20 cellular contexts compared by ENCODE assay signal in genomic region chr10:130232361-130233360, GRCh38.
"Had no signal": no experiment of that assay in that cellular context is flagged by ENCODE, and none has a peak within 500 bp of the region (broad histone marks: within the 10 kb centered on the region; RNA-seq: fewer than 3 reads in every experiment).

No MANE protein-coding gene starts in this region.

- H3K27ac ChIP-seq: brain microvascular endothelial cell, esophagus squamous epithelium, heart right ventricle, pancreas, right lobe of liver, testis, upper lobe of left lung had no signal

- H3K27ac Mint-ChIP-seq: activated naive CD4-positive, alpha-beta T cell treated with anti-CD3 and anti-CD28 coated beads for 36 hours; dendritic cell treated with granulocyte-macrophage colony-stimulating factor and Interleukin-4, amounts not matched to agents 40 ng/mL and 50 ng/mL, for 4 days; immature natural killer cell; naive thymus-derived CD4-positive, alpha-beta T cell; stimulated activated effector memory CD8-positive, alpha-beta T cell treated with anti-CD3 and anti-CD28 coated beads, Interleukin-12 subunit alpha, Interleukin-12 subunit beta, amount 100 ng/mL, for 72 hours; T-helper 1 cell treated with Interleukin-12 subunit alpha and Interleukin-12 subunit beta and Interleukin-4 antibody, amounts not matched to agents 30 μg/mL and 1 μg/mL, for 36 hours had no signal

- H3K36me3 Mint-ChIP-seq: immature natural killer cell; stimulated activated effector memory CD8-positive, alpha-beta T cell treated with anti-CD3 and anti-CD28 coated beads, Interleukin-12 subunit alpha, Interleukin-12 subunit beta, amount 100 ng/mL, for 72 hours had no signal

- H3K4me3 Mint-ChIP-seq: activated naive CD4-positive, alpha-beta T cell treated with anti-CD3 and anti-CD28 coated beads for 36 hours; activated T-cell treated with anti-CD3 and anti-CD28 coated beads, Interleukin-2, amount 50 U/mL, for 4 hours; dendritic cell treated with granulocyte-macrophage colony-stimulating factor and Interleukin-4, amounts not matched to agents 40 ng/mL and 50 ng/mL, for 4 days; immature natural killer cell; naive thymus-derived CD4-positive, alpha-beta T cell; stimulated activated effector memory CD8-positive, alpha-beta T cell treated with anti-CD3 and anti-CD28 coated beads, Interleukin-12 subunit alpha, Interleukin-12 subunit beta, amount 100 ng/mL, for 72 hours; T-helper 1 cell treated with Interleukin-12 subunit alpha and Interleukin-12 subunit beta and Interleukin-4 antibody, amounts not matched to agents 30 μg/mL and 1 μg/mL, for 36 hours had no signal

- H3K4me2 ChIP-seq: smooth muscle cell had no signal

- H3K36me3 ChIP-seq: brain microvascular endothelial cell, esophagus squamous epithelium, heart right ventricle, pancreas, right lobe of liver, upper lobe of left lung had no signal

- H3K27me3 Mint-ChIP-seq: naive thymus-derived CD4-positive, alpha-beta T cell had no signal

- DNase-seq: activated CD4-positive, alpha-beta T cell treated with anti-CD3 and anti-CD28 coated beads, Interleukin-2, amount 50 U/mL, for 1 hour; activated naive CD4-positive, alpha-beta T cell treated with anti-CD3 and anti-CD28 coated beads for 36 hours; activated T-cell treated with anti-CD3 and anti-CD28 coated beads, Interleukin-2, amount 50 U/mL, for 4 hours; brain microvascular endothelial cell; effector memory CD4-positive, alpha-beta T cell; esophagus squamous epithelium; heart right ventricle; immature natural killer cell; mesenchymal stem cell; naive thymus-derived CD4-positive, alpha-beta T cell; pancreas; stimulated activated CD4-positive, alpha-beta T cell treated with anti-CD3 and anti-CD28 coated beads, Interleukin-4, amount 100 ng/mL, for 24 hours; testis had no signal

- H3K9me3 Mint-ChIP-seq: immature natural killer cell; T-helper 1 cell treated with Interleukin-12 subunit alpha and Interleukin-12 subunit beta and Interleukin-4 antibody, amounts not matched to agents 30 μg/mL and 1 μg/mL, for 36 hours had no signal

- H3K9me3 ChIP-seq: pancreas, right lobe of liver, testis had no signal

- H3K4me1 ChIP-seq: esophagus squamous epithelium, heart right ventricle, pancreas, right lobe of liver, testis, upper lobe of left lung had no signal

- H3K4me1 Mint-ChIP-seq: immature natural killer cell; naive thymus-derived CD4-positive, alpha-beta T cell; stimulated activated effector memory CD8-positive, alpha-beta T cell treated with anti-CD3 and anti-CD28 coated beads, Interleukin-12 subunit alpha, Interleukin-12 subunit beta, amount 100 ng/mL, for 72 hours had no signal

- ATAC-seq: activated CD4-positive, CD25-positive, alpha-beta regulatory T cell treated with anti-CD3 and anti-CD28 coated beads, Interleukin-2, amount 50 U/mL, for 24 hours; activated T-cell treated with anti-CD3 and anti-CD28 coated beads, Interleukin-2, amount 50 U/mL, for 4 hours; heart right ventricle; naive thymus-derived CD4-positive, alpha-beta T cell; pancreas; right lobe of liver; stimulated activated effector memory CD8-positive, alpha-beta T cell treated with anti-CD3 and anti-CD28 coated beads, Interleukin-12 subunit alpha, Interleukin-12 subunit beta, amount 100 ng/mL, for 72 hours had no signal

- H3K4me3 ChIP-seq: esophagus squamous epithelium, heart right ventricle, pancreas, right lobe of liver, smooth muscle cell, testis, upper lobe of left lung had no signal

- H3K27me3 ChIP-seq: brain microvascular endothelial cell, esophagus squamous epithelium, heart right ventricle, pancreas, right lobe of liver, testis, upper lobe of left lung had no signal
